8 cellular contexts compared by ENCODE assay signal in the genomic region with DNA sequence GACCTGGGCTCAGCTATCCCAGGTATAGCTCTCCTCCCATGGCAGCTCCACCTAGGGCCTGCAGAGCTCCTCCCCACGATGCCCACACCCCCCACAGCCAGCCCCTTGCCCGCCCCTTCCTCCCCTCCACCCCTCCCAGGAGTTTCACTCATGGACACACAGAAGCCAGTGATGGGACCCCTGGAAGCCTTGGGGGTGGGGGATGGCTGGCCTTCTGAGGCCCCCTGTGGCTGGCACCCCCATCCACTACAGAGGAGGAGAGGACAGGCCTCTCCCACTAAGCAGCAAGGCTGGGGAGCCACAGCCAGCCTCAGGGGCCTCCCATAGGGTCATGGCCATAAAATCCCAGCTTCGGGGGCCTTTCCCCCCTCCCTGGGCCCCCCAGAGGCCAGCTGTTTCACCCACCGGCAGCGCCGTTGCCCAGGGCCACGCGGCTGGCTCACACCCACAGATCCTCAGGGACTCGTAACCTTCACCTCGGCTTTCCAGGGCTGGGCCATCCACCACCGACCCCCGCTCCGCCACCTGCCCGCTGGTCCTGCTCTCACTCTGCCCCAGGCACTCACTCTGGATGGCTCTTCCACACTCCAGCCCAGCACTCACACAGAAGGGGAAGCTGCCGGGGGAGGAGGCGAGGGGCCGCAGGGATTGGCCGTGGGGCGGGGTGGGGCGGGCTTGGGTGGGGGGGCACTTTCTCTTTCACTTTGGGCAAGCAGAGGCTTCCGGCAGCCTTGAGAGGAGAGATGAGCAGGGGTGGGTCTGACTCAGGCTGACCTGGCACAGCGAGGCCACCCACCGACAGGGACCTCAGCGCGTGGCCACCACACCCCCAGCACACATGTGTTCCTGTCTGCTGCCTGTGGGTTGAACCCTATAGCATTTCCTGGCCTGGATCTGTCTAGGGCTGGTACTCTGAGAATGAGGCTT. TPM values are rescaled to one million over a fixed set of nuclear protein-coding genes. Genes with fewer than 3 reads are reported as not detected.
DNase-seq lines count a peak whose midpoint lies in the region; ATAC-seq and TF ChIP-seq lines count a peak whose summit lies in the region.

No MANE protein-coding gene starts in this region.

- H3K36me3 ChIP-seq in CD8-positive, alpha-beta memory T cell (ENCODE audit: insufficient read depth, low read length) = peaks cover 4% of the 10 kb centered on the region

- peaks cover 0 to 22% (median 0%) of the 10 kb centered on the region in 3 donors for H3K36me3 Mint-ChIP-seq in CD8-positive, alpha-beta memory T cell
- no peaks in the 10 kb centered on the region for H3K36me3 Mint-ChIP-seq in naive B cell
- peaks cover 19 to 34% of the 10 kb centered on the region in 2 donors for H3K36me3 Mint-ChIP-seq in stimulated activated naive B cell treated with anti-CD40 and anti-IgM and Interleukin-4, amounts not matched to agents 10 μg/mL and 1 μg/mL and 100 μg/mL, for 72 hours

- peak overlapping the region; percentile 86 for H3K27ac ChIP-seq in CD8-positive, alpha-beta memory T cell (ENCODE audit: low read depth, low read length)
- H3K27ac ChIP-seq in epithelial cell of prostate = peak overlapping the region; percentile 70

- CTCF ChIA-PET in CD8-positive, alpha-beta memory T cell (lab: Charles Lee) = interaction anchor here (0.8 to 1.3 kb wide), 3 partner anchors 16 to 242 kb away, joined by 3 read pairs; no protein-coding TSS in a partner anchor

- peak overlapping the region; percentile 92 for H3K4me3 ChIP-seq in CD8-positive, alpha-beta memory T cell (ENCODE audit: low read length)
- H3K4me3 ChIP-seq in HFF-Myc (replicated peaks; ENCODE audit: low read depth, low read length) = peak overlapping the region; percentile 79

- ATAC-seq in naive B cell (ENCODE audit: low read depth in 2 of 2) = peak; percentile 46 to 52
- ATAC-seq in stimulated activated naive B cell treated with anti-CD40 and anti-IgM and Interleukin-4, amounts not matched to agents 10 μg/mL and 1 μg/mL and 100 μg/mL, for 72 hours (replicated peaks) = peak; percentile 53 to 56
- ATAC-seq in GM19452 (IDR thresholded peaks at IDR 0.05; ENCODE audit: unreplicated experiment) = no peak

- H3K9me3 Mint-ChIP-seq in CD8-positive, alpha-beta memory T cell = no peaks in the 10 kb centered on the region
- no peaks in the 10 kb centered on the region for H3K9me3 Mint-ChIP-seq in naive B cell
- H3K9me3 Mint-ChIP-seq in stimulated activated naive B cell treated with anti-CD40 and anti-IgM and Interleukin-4, amounts not matched to agents 10 μg/mL and 1 μg/mL and 100 μg/mL, for 72 hours = no peaks in the 10 kb centered on the region

- peak; percentile 73 to 87 (median 74) for DNase-seq in CD8-positive, alpha-beta memory T cell
- DNase-seq in HFF-Myc (ENCODE audit: extremely low read depth, low read depth) = no peak
- peak; percentile 84 for DNase-seq in NOMO-1 treated with dmso at 0.1 percent for 144 hours (lab: John Stamatoyannopoulos, UW; ENCODE audit: unreplicated experiment)
- DNase-seq in activated CD8-positive, alpha-beta memory T cell treated with anti-CD3 and anti-CD28 coated beads, Interleukin-2, amount 50 U/mL, for 4 hours = peak; percentile 77
- DNase-seq in epithelial cell of prostate (ENCODE audit: low read depth, low spot score) = no peak
- peak; percentile 76 for DNase-seq in naive B cell
- peak; percentile 61 for DNase-seq in stimulated activated naive B cell treated with anti-CD40 and anti-IgM and Interleukin-4, amounts not matched to agents 10 μg/mL and 1 μg/mL and 100 μg/mL, for 72 hours

- POLR2A ChIA-PET in CD8-positive, alpha-beta memory T cell (lab: Charles Lee) = interaction anchor here (0.7 to 2.5 kb wide), 6 partner anchors 13 to 505 kb away, joined by 3 to 8 read pairs (median 6); partner anchors contain the start of genes PNPLA2 and RPLP2

- peaks cover 12 to 26% (median 14%) of the 10 kb centered on the region in 3 donors for H3K4me1 Mint-ChIP-seq in CD8-positive, alpha-beta memory T cell
- peaks cover 8 to 17% (median 13%) of the 10 kb centered on the region in 3 donors for H3K4me1 Mint-ChIP-seq in naive B cell
- H3K4me1 Mint-ChIP-seq in stimulated activated naive B cell treated with anti-CD40 and anti-IgM and Interleukin-4, amounts not matched to agents 10 μg/mL and 1 μg/mL and 100 μg/mL, for 72 hours = peaks cover 6 to 21% of the 10 kb centered on the region in 2 donors

- H3K4me3 Mint-ChIP-seq in CD8-positive, alpha-beta memory T cell = peak overlapping the region; percentile 91 to 94 (median 92)
- peak overlapping the region; percentile 86 to 98 (median 96) for H3K4me3 Mint-ChIP-seq in naive B cell
- H3K4me3 Mint-ChIP-seq in stimulated activated naive B cell treated with anti-CD40 and anti-IgM and Interleukin-4, amounts not matched to agents 10 μg/mL and 1 μg/mL and 100 μg/mL, for 72 hours = peak overlapping the region; percentile 88 to 89

- H3K27me3 ChIP-seq in CD8-positive, alpha-beta memory T cell (ENCODE audit: insufficient read depth, low read length, poor library complexity, severe bottlenecking) = no peaks in the 10 kb centered on the region

- H3K27ac Mint-ChIP-seq in CD8-positive, alpha-beta memory T cell = peak overlapping the region; percentile 90 to 98 (median 95)
- peak overlapping the region; percentile 76 to 98 (median 94) for H3K27ac Mint-ChIP-seq in naive B cell
- peak overlapping the region; percentile 84 for H3K27ac Mint-ChIP-seq in stimulated activated naive B cell treated with anti-CD40 and anti-IgM and Interleukin-4, amounts not matched to agents 10 μg/mL and 1 μg/mL and 100 μg/mL, for 72 hours

- no peak for TF ChIP-seq CTCF in HFF-Myc (IDR thresholded peaks at IDR 0.05; ENCODE audit: low read depth, low read length, missing control alignments)

- peaks cover 0 to 3% of the 10 kb centered on the region in 2 donors for H3K27me3 Mint-ChIP-seq in CD8-positive, alpha-beta memory T cell
- no peaks in the 10 kb centered on the region for H3K27me3 Mint-ChIP-seq in naive B cell
- H3K27me3 Mint-ChIP-seq in stimulated activated naive B cell treated with anti-CD40 and anti-IgM and Interleukin-4, amounts not matched to agents 10 μg/mL and 1 μg/mL and 100 μg/mL, for 72 hours = no peaks in the 10 kb centered on the region

- H3K4me1 ChIP-seq in CD8-positive, alpha-beta memory T cell (ENCODE audit: insufficient read depth, low read length) = peaks cover 25% of the 10 kb centered on the region

- no peaks in the 10 kb centered on the region for H3K9me3 ChIP-seq in CD8-positive, alpha-beta memory T cell (ENCODE audit: low read length)

RNA-seq across cellular contexts. Expression of gene SLC25A22, which starts 2.2 kb away (rescaled TPM):
- total RNA-seq in CD8-positive, alpha-beta memory T cell = 10 to 100 TPM; 73.6 to 77.0 TPM
- polyA plus RNA-seq in CD8-positive, alpha-beta memory T cell = 14.1 TPM
- polyA plus RNA-seq in naive B cell (ENCODE audit: low read depth in 6 of 6) = 1 to 10 TPM; 6.8 to 9.4 (median 7.2) TPM

RNA-seq across cellular contexts. Expression of gene CEND1, which starts 6.0 kb away (rescaled TPM):
- total RNA-seq in CD8-positive, alpha-beta memory T cell = 1 to 10 TPM; 2.1 to 2.6 TPM
- polyA plus RNA-seq in CD8-positive, alpha-beta memory T cell = 0.13 TPM
- polyA plus RNA-seq in naive B cell (ENCODE audit: low read depth in 6 of 6) = not detected

RNA-seq across cellular contexts. Expression of gene PIDD1, which starts 9.1 kb away (rescaled TPM):
- 10 to 100 TPM; 30.5 to 34.5 TPM for total RNA-seq in CD8-positive, alpha-beta memory T cell
- 4.6 TPM for polyA plus RNA-seq in CD8-positive, alpha-beta memory T cell
- 1 to 10 TPM in 5 of 6 donors, not detected in 1; 2.6 to 6.2 (median 3.5) TPM for polyA plus RNA-seq in naive B cell (ENCODE audit: low read depth in 6 of 6)

RNA-seq across cellular contexts. Expression of gene RPLP2, which starts 13.9 kb away (rescaled TPM):
- total RNA-seq in CD8-positive, alpha-beta memory T cell = 1,000 to 10,000 TPM; 2,769 to 2,922 TPM
- polyA plus RNA-seq in CD8-positive, alpha-beta memory T cell = 3,158 TPM
- polyA plus RNA-seq in naive B cell (ENCODE audit: low read depth in 6 of 6) = 1,000 to 10,000 TPM; 1,447 to 3,573 (median 3,150) TPM

RNA-seq across cellular contexts. Expression of gene GATD1, which starts 18.6 kb away (rescaled TPM):
- 10 to 100 TPM; 53.0 to 56.3 TPM for total RNA-seq in CD8-positive, alpha-beta memory T cell
- 12.9 TPM for polyA plus RNA-seq in CD8-positive, alpha-beta memory T cell
- 10 to 100 TPM in 1 of 6 donors, 1 to 10 TPM in 4, not detected in 1; 4.5 to 14.1 (median 7.0) TPM for polyA plus RNA-seq in naive B cell (ENCODE audit: low read depth in 6 of 6)

Comparison
In these comparisons a context has a peak if more than half of its experiments do, and no peak if none do; other contexts are left out.
1. DNase-seq: peak in CD8-positive, alpha-beta memory T cell (5 of 5), NOMO-1 treated with dmso at 0.1 percent for 144 hours (single experiment), activated CD8-positive, alpha-beta memory T cell treated with anti-CD3 and anti-CD28 coated beads, Interleukin-2, amount 50 U/mL, for 4 hours (single experiment), naive B cell (single experiment) and stimulated activated naive B cell treated with anti-CD40 and anti-IgM and Interleukin-4, amounts not matched to agents 10 μg/mL and 1 μg/mL and 100 μg/mL, for 72 hours (single experiment); none in HFF-Myc (single experiment) and epithelial cell of prostate (single experiment).
2. Peak in every context shown above with its lines, with median percentiles within 50 percentile points of each other: H3K27ac Mint-ChIP-seq and H3K4me3 Mint-ChIP-seq.